In the genomic region with DNA sequence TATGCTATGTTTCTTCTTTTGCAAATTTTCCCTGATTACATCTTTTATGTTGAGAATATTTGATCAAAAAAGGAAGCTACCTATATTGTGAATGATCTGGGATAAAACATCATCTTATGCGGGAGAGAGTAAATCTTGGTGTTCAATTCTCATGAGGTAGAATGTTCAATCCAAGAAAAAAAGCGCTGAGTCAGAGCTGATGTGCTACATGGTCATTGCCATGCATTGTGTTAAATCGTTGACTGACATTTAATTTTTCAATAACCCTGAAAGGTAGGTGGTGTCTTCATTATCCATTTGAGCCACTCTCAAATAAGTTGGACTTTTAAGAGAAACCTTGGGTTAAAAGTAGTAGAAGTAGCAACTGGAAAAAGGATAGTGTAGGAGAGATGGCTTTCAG, we compare ENCODE assay signal across 2 cellular contexts.
TF ChIP-seq lines count a peak whose summit lies in the region.

No MANE protein-coding gene starts in this region.

TF ChIP-seq in A549, 52 proteins besides CTCF, POLR2A, EP300 and RAD21:
- TF ChIP-seq MAFK (IDR thresholded peaks at IDR 0.05; ENCODE audit: partially characterized antibody) = peak; percentile 55

TF ChIP-seq in HepG2, 621 proteins besides CTCF, POLR2A, EP300 and RAD21:
- TF ChIP-seq NFE2 (CRISPR knock-in tag; IDR thresholded peaks at IDR 0.05) (peak; percentile 19; the same call in 1 of the 2 replicates), NFE2L2 (IDR thresholded peaks at IDR 0.05; ENCODE audit: low read length) (peak; percentile 50; the same call in 1 of the 2 replicates), MAFK (conservative IDR thresholded peaks at IDR 0.05 in 1 of 2, IDR thresholded peaks at IDR 0.05 in 1 of 2; ENCODE audit: low read length in 2 of 2) (peak; percentile 70 to 81), MAFF (IDR thresholded peaks at IDR 0.05; ENCODE audit: low read depth, low read length) (peak; percentile 79)
